Comparison of ENCODE assay signal across 23 cellular contexts in genomic region chr1:2388004-2388913, GRCh38. TPM values are rescaled to one million over a fixed set of nuclear protein-coding genes. Genes with fewer than 3 reads are reported as not detected.
DNase-seq lines count a peak whose midpoint lies in the region; ATAC-seq and TF ChIP-seq lines count a peak whose summit lies in the region.
"Had no signal": no experiment of that assay in that cellular context is flagged by ENCODE, and none has a peak within 500 bp of the region (broad histone marks: within the 10 kb centered on the region; RNA-seq: fewer than 3 reads in every experiment).

No MANE protein-coding gene starts in this region.

- peak overlapping the region; percentile 46 for H3K4me3 Mint-ChIP-seq in glutamatergic neuron (ENCODE audit: unreplicated experiment)
- H3K4me3 Mint-ChIP-seq in progenitor cell of endocrine pancreas (ENCODE audit: low read depth), result peak overlapping the region; percentile 21
- H3K4me3 Mint-ChIP-seq: activated CD4-positive, alpha-beta memory T cell treated with anti-CD3 and anti-CD28 coated beads for 36 hours; activated T-cell treated with anti-CD3 and anti-CD28 coated beads, Interleukin-2, amount 50 U/mL, for 24 hours had no signal

- H3K9me3 Mint-ChIP-seq in glutamatergic neuron (ENCODE audit: unreplicated experiment) (peaks cover 9% of the 10 kb centered on the region), progenitor cell of endocrine pancreas (ENCODE audit: low read depth) (no peaks in the 10 kb centered on the region)
- H3K9me3 Mint-ChIP-seq: activated CD4-positive, alpha-beta memory T cell treated with anti-CD3 and anti-CD28 coated beads for 36 hours; activated T-cell treated with anti-CD3 and anti-CD28 coated beads, Interleukin-2, amount 50 U/mL, for 24 hours had no signal

- H3K9me3 ChIP-seq in BLaER1, result no peaks in the 10 kb centered on the region
- H3K9me3 ChIP-seq: vagina had no signal

- in situ Hi-C loops in GM13977 (cut with MboI; ENCODE audit: low pct_unique_long_range_greater_than_20kb, low sequenced_read_pairs, unreplicated experiment), result loop anchor here (25.0 kb wide), 1 partner anchor 426 kb away; no protein-coding TSS in a partner anchor

- peaks cover 36% of the 10 kb centered on the region for H4K20me1 ChIP-seq in BLaER1

- H3K27me3 ChIP-seq in BLaER1, result 0 out of 2 replicates have a peak, but pooled peaks cover under 1% of the 10 kb centered on the region
- H3K27me3 ChIP-seq: vagina had no signal

- H3K4me2 ChIP-seq in BLaER1, result peak overlapping the region; percentile 99

- DNase-seq in GM20000 (ENCODE audit: low spot score) (peak; percentile 64), glutamatergic neuron (no peak), progenitor cell of endocrine pancreas (ENCODE audit: low spot score, unreplicated experiment) (no peak), GM13977 (ENCODE audit: low spot score) (no peak), DMS153 treated with DMSO at 0.1 percent for 48 hours (lab: John Stamatoyannopoulos, UW; ENCODE audit: unreplicated experiment) (no peak)
- DNase-seq: activated CD4-positive, alpha-beta memory T cell treated with anti-CD3 and anti-CD28 coated beads for 36 hours; activated naive CD4-positive, alpha-beta T cell treated with Interleukin-2 at 50 U/mL for 16 hours; activated T-cell treated with anti-CD3 and anti-CD28 coated beads, Interleukin-2, amount 50 U/mL, for 24 hours; anterior cingulate cortex; effector CD4-positive, alpha-beta T cell; HCEC 1CT; NCI-H1417; NCI-H526; SIG-M5; stimulated activated CD4-positive, alpha-beta T cell treated with anti-CD3 and anti-CD28 coated beads, Interleukin-4, amount 100 ng/mL, for 4 hours; T-helper 2 cell; WERI-Rb-1 had no signal

- H3K4me1 Mint-ChIP-seq in glutamatergic neuron (ENCODE audit: low read depth, unreplicated experiment) (peaks cover 32% of the 10 kb centered on the region), progenitor cell of endocrine pancreas (ENCODE audit: low read depth) (peaks cover 15% of the 10 kb centered on the region)

- H3K36me3 ChIP-seq in BLaER1, result peaks cover 5% of the 10 kb centered on the region

- TF ChIP-seq CTCF in GM20000 (IDR thresholded peaks at IDR 0.05; ENCODE audit: extremely low read depth, missing control alignments) (no peak), glutamatergic neuron (IDR thresholded peaks at IDR 0.05; ENCODE audit: partially characterized antibody, unreplicated experiment) (no peak), progenitor cell of endocrine pancreas (IDR thresholded peaks at IDR 0.05; ENCODE audit: unreplicated experiment) (no peak), GM13977 (IDR thresholded peaks at IDR 0.05; ENCODE audit: extremely low read depth, insufficient read depth, missing control alignments) (no peak)

- H3K36me3 Mint-ChIP-seq in glutamatergic neuron (ENCODE audit: unreplicated experiment) (peaks cover 5% of the 10 kb centered on the region), progenitor cell of endocrine pancreas (ENCODE audit: insufficient read depth) (peaks cover 4% of the 10 kb centered on the region)

- H3K27me3 Mint-ChIP-seq in glutamatergic neuron (ENCODE audit: unreplicated experiment) (peaks cover 7% of the 10 kb centered on the region), progenitor cell of endocrine pancreas (no peaks in the 10 kb centered on the region)
- H3K27me3 Mint-ChIP-seq: activated CD4-positive, alpha-beta memory T cell treated with anti-CD3 and anti-CD28 coated beads for 36 hours; activated T-cell treated with anti-CD3 and anti-CD28 coated beads, Interleukin-2, amount 50 U/mL, for 24 hours had no signal

- ATAC-seq in HG03196 (IDR thresholded peaks at IDR 0.05; ENCODE audit: unreplicated experiment), result no peak
- ATAC-seq in GM21723 (IDR thresholded peaks at IDR 0.05; ENCODE audit: unreplicated experiment), result no peak
- ATAC-seq: esophagus mucosa had no signal

- H3K27ac Mint-ChIP-seq in glutamatergic neuron (ENCODE audit: unreplicated experiment) (no peak overlapping the region), progenitor cell of endocrine pancreas (no peak overlapping the region)
- H3K27ac Mint-ChIP-seq: activated CD4-positive, alpha-beta memory T cell treated with anti-CD3 and anti-CD28 coated beads for 36 hours; activated T-cell treated with anti-CD3 and anti-CD28 coated beads, Interleukin-2, amount 50 U/mL, for 24 hours had no signal

- H3K4me3 ChIP-seq in BLaER1, result peak overlapping the region; percentile 47
- H3K4me3 ChIP-seq: lung, vagina had no signal

- peak overlapping the region; percentile 63 for H3K27ac ChIP-seq in BLaER1
- H3K27ac ChIP-seq: vagina, WERI-Rb-1 had no signal

- peaks cover 75% of the 10 kb centered on the region for H3K4me1 ChIP-seq in BLaER1

- H3K9ac ChIP-seq in BLaER1, result peak overlapping the region; percentile 66

RNA-seq across cellular contexts. Expression of gene MORN1, which starts 3.1 kb away (rescaled TPM):
- 10.8 TPM for total RNA-seq in glutamatergic neuron (ENCODE audit: unreplicated experiment)
- total RNA-seq in progenitor cell of endocrine pancreas, result 34.0 and 35.3 TPM in 2 replicates

RNA-seq across cellular contexts. Expression of gene RER1, which starts 3.4 kb away (rescaled TPM):
- total RNA-seq in glutamatergic neuron (ENCODE audit: unreplicated experiment), result 93.0 TPM
- 93.6 and 99.3 TPM in 2 replicates for total RNA-seq in progenitor cell of endocrine pancreas

RNA-seq across cellular contexts. Expression of gene PEX10, which starts 24.1 kb away (rescaled TPM):
- total RNA-seq in glutamatergic neuron (ENCODE audit: unreplicated experiment), result 14.0 TPM
- 27.5 and 27.6 TPM in 2 replicates for total RNA-seq in progenitor cell of endocrine pancreas
